In genomic region chr13:59300347-59301165, GRCh38 we compare ENCODE assay signal across 24 cellular contexts.
"Had no signal": no experiment of that assay in that cellular context is flagged by ENCODE, and none has a peak within 500 bp of the region (broad histone marks: within the 10 kb centered on the region; RNA-seq: fewer than 3 reads in every experiment).

No MANE protein-coding gene starts in this region.

- H3K9me3 Mint-ChIP-seq: activated CD4-positive, alpha-beta memory T cell treated with anti-CD3 and anti-CD28 coated beads, Interleukin-2, amount 10 ng/mL, durations not matched to agents 7 days and 5 days; activated CD4-positive, alpha-beta T cell treated with anti-CD3 and anti-CD28 coated beads, Interleukin-2, amount 10 ng/mL, durations not matched to agents 24 days and 14 days; dendritic cell treated with granulocyte-macrophage colony-stimulating factor and Interleukin-4, amounts not matched to agents 40 ng/mL and 50 ng/mL, for 4 days; T-helper 1 cell treated with Interleukin-12 subunit alpha and Interleukin-12 subunit beta and Interleukin-4 antibody, amounts not matched to agents 30 μg/mL and 1 μg/mL, for 36 hours had no signal

- H3K4me2 ChIP-seq: smooth muscle cell had no signal

- H3K9me3 ChIP-seq: upper lobe of left lung had no signal

- H3K27ac ChIP-seq: cardiac muscle cell, sigmoid colon, upper lobe of left lung, VCaP had no signal

- DNase-seq: activated CD4-positive, alpha-beta memory T cell treated with anti-CD3 and anti-CD28 coated beads, Interleukin-2, amount 10 ng/mL, durations not matched to agents 7 days and 5 days; activated CD4-positive, alpha-beta T cell treated with anti-CD3 and anti-CD28 coated beads, Interleukin-2, amount 10 ng/mL, durations not matched to agents 24 days and 14 days; activated effector memory CD4-positive, alpha-beta T cell treated with anti-CD3 and anti-CD28 coated beads, Interleukin-2, amount 50 U/mL, for 16 hours; activated naive CD4-positive, alpha-beta T cell treated with anti-CD3 and anti-CD28 coated beads, Interleukin-2, amount 10 ng/mL, durations not matched to agents 7 days and 5 days; amygdala; effector CD4-positive, alpha-beta T cell; foreskin melanocyte; immature natural killer cell; nucleus accumbens; sigmoid colon; stimulated activated CD4-positive, alpha-beta T cell treated with anti-CD3 and anti-CD28 coated beads, Interleukin-2, amount 100 ng/mL, for 48 hours; stimulated activated CD8-positive, alpha-beta memory T cell treated with anti-CD3 and anti-CD28 coated beads, Interleukin-4, amount 100 ng/mL, for 48 hours; stimulated activated naive CD4-positive, alpha-beta T cell treated with Interleukin-2 at 50 U/mL for 16 hours; T1000; upper lobe of left lung had no signal

- H3K27me3 ChIP-seq: cardiac muscle cell, sigmoid colon, upper lobe of left lung had no signal

- H3K4me1 ChIP-seq: sigmoid colon, upper lobe of left lung had no signal

- H3K36me3 Mint-ChIP-seq: activated naive CD4-positive, alpha-beta T cell treated with anti-CD3 and anti-CD28 coated beads, Interleukin-2, amount 10 ng/mL, durations not matched to agents 7 days and 5 days; immature natural killer cell had no signal

- ATAC-seq: activated CD4-positive, CD25-positive, alpha-beta regulatory T cell treated with anti-CD3 and anti-CD28 coated beads, Interleukin-2, amount 50 U/mL, for 24 hours; left lobe of liver; natural killer cell treated with Interleukin-12 subunit alpha and Interleukin-12 subunit beta and Interleukin-15 and Interleukin-18, amount 100 ng/mL, for 72 hours had no signal

- H3K4me3 Mint-ChIP-seq: activated CD4-positive, alpha-beta memory T cell treated with anti-CD3 and anti-CD28 coated beads, Interleukin-2, amount 10 ng/mL, durations not matched to agents 7 days and 5 days; activated CD4-positive, alpha-beta T cell treated with anti-CD3 and anti-CD28 coated beads, Interleukin-2, amount 10 ng/mL, durations not matched to agents 24 days and 14 days; activated naive CD4-positive, alpha-beta T cell treated with anti-CD3 and anti-CD28 coated beads, Interleukin-2, amount 10 ng/mL, durations not matched to agents 7 days and 5 days; dendritic cell treated with granulocyte-macrophage colony-stimulating factor and Interleukin-4, amounts not matched to agents 40 ng/mL and 50 ng/mL, for 4 days; immature natural killer cell; natural killer cell treated with Interleukin-12 subunit alpha and Interleukin-12 subunit beta and Interleukin-15 and Interleukin-18, amount 100 ng/mL, for 72 hours; T-helper 1 cell treated with Interleukin-12 subunit alpha and Interleukin-12 subunit beta and Interleukin-4 antibody, amounts not matched to agents 30 μg/mL and 1 μg/mL, for 36 hours had no signal

- H3K27ac Mint-ChIP-seq: activated CD4-positive, alpha-beta memory T cell treated with anti-CD3 and anti-CD28 coated beads, Interleukin-2, amount 10 ng/mL, durations not matched to agents 7 days and 5 days; activated CD4-positive, alpha-beta T cell treated with anti-CD3 and anti-CD28 coated beads, Interleukin-2, amount 10 ng/mL, durations not matched to agents 24 days and 14 days; activated naive CD4-positive, alpha-beta T cell treated with anti-CD3 and anti-CD28 coated beads, Interleukin-2, amount 10 ng/mL, durations not matched to agents 7 days and 5 days; dendritic cell treated with granulocyte-macrophage colony-stimulating factor and Interleukin-4, amounts not matched to agents 40 ng/mL and 50 ng/mL, for 4 days; immature natural killer cell; natural killer cell treated with Interleukin-12 subunit alpha and Interleukin-12 subunit beta and Interleukin-15 and Interleukin-18, amount 100 ng/mL, for 72 hours; T-helper 1 cell treated with Interleukin-12 subunit alpha and Interleukin-12 subunit beta and Interleukin-4 antibody, amounts not matched to agents 30 μg/mL and 1 μg/mL, for 36 hours had no signal

- H3K4me1 Mint-ChIP-seq: activated CD4-positive, alpha-beta memory T cell treated with anti-CD3 and anti-CD28 coated beads, Interleukin-2, amount 10 ng/mL, durations not matched to agents 7 days and 5 days; activated CD4-positive, alpha-beta T cell treated with anti-CD3 and anti-CD28 coated beads, Interleukin-2, amount 10 ng/mL, durations not matched to agents 24 days and 14 days; activated naive CD4-positive, alpha-beta T cell treated with anti-CD3 and anti-CD28 coated beads, Interleukin-2, amount 10 ng/mL, durations not matched to agents 7 days and 5 days; immature natural killer cell had no signal

- H3K4me3 ChIP-seq: cardiac muscle cell, lung, sigmoid colon, smooth muscle cell, upper lobe of left lung had no signal

- H3K36me3 ChIP-seq: cardiac muscle cell, sigmoid colon, upper lobe of left lung had no signal
